In the genomic region with DNA sequence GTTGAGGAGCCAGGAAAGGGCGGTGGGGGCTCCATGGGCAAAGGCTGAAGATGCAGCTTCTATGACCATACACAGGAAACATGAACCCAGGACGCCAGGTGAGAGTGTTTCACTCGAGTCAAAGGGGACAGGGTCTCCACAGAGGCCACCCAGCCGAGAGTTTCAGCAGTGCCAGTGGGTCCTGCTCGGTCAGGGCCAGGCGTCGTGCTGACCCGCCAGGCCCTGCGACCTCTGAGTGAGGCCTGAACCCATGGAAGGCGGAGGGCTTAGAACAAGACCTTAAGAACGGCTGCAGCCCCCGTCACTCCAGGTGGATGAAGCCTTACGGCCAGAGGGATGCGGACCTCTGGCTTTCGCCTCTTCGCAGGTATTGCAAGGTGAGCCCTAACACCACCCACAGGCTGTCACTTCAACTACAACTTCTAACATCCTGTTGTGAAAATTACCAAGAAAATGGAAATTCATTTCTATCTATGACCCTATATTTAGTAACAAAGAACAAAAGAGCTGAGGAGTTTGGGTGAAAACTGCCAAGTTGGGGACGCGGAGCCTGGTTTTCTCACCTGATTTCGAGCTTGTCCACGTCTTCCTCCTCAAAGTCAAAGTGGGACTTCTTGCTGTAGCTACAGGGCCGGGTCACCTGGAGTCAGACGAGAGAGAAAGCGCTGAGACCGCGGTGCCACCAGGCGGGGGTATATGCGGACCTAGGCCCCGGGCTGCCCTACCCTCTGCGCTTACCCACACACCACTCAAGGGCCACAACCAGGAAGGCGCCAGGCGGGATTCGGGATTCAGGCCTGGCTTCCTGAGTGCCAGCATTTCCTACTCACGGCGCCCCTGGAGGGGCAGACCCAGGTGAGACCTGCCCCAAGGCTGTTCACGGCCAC, we compare ENCODE assay signal across 20 cellular contexts. TPM values are rescaled to one million over a fixed set of nuclear protein-coding genes. Genes with fewer than 3 reads are reported as not detected.
DNase-seq lines count a peak whose midpoint lies in the region; ATAC-seq, FAIRE-seq and TF ChIP-seq lines count a peak whose summit lies in the region.
"Had no signal": no experiment of that assay in that cellular context is flagged by ENCODE, and none has a peak within 500 bp of the region (broad histone marks: within the 10 kb centered on the region; RNA-seq: fewer than 3 reads in every experiment).

No MANE protein-coding gene starts in this region.

- no peak for DNase-seq in activated T-cell treated with anti-CD3 and anti-CD28 coated beads, Interleukin-2, amount 50 U/mL, for 24 hours
- DNase-seq in activated T-cell treated with anti-CD3 and anti-CD28 coated beads, Interleukin-2, amount 50 U/mL, for 4 hours, result no peak
- DNase-seq in MM.1S, result no peak
- DNase-seq in central memory CD8-positive, alpha-beta T cell (ENCODE audit: low spot score in 2 of 2), result no peak
- no peak for DNase-seq in osteocyte (ENCODE audit: extremely low spot score, unreplicated experiment)
- DNase-seq in H54 (ENCODE audit: insufficient read length, low spot score), result no peak
- no peak for DNase-seq in COLO829 (ENCODE audit: low spot score)
- DNase-seq: activated CD4-positive, alpha-beta T cell treated with anti-CD3 and anti-CD28 coated beads for 36 hours; amniotic stem cell; DND-41; HCEC 1CT; NCI-H2171 treated with DMSO at 0.1 percent for 48 hours; SHP77; stimulated activated CD4-positive, alpha-beta T cell treated with anti-CD3 and anti-CD28 coated beads, Interleukin-1b, Interleukin-23, amount 100 ng/mL, for 48 hours had no signal

- no peaks in the 10 kb centered on the region for H4K20me1 ChIP-seq in MM.1S (ENCODE audit: insufficient read depth, low read length)

- peak overlapping the region; percentile 39; the same call in 1 of the 2 replicates for H3K4me3 ChIP-seq in MM.1S (ENCODE audit: low read length)
- H3K4me3 ChIP-seq: right lobe of liver, tibial artery had no signal

- no peak for TF ChIP-seq CTCF in MM.1S (IDR thresholded peaks at IDR 0.05; ENCODE audit: low read length)
- TF ChIP-seq CTCF in osteocyte (IDR thresholded peaks at IDR 0.05), result no peak

- H3K27ac ChIP-seq in MM.1S (ENCODE audit: low read length), result peak overlapping the region; percentile 99
- H3K27ac ChIP-seq: neutrophil, right lobe of liver, tibial artery had no signal

- no peak for ATAC-seq in activated T-cell treated with anti-CD3 and anti-CD28 coated beads, Interleukin-2, amount 50 U/mL, for 4 hours
- no peak for ATAC-seq in central memory CD8-positive, alpha-beta T cell (replicated peaks; ENCODE audit: extremely low read depth, poor library complexity, severe bottlenecking)
- ATAC-seq in HG03460 (IDR thresholded peaks at IDR 0.05; ENCODE audit: unreplicated experiment), result no peak
- ATAC-seq: activated CD4-positive, alpha-beta T cell treated with anti-CD3 and anti-CD28 coated beads for 36 hours had no signal

- no peak overlapping the region for H2AFZ ChIP-seq in MM.1S (ENCODE audit: low read length)

- H3K9ac ChIP-seq in MM.1S (ENCODE audit: low read length), result peak overlapping the region; percentile 81

- peaks cover 66% of the 10 kb centered on the region for H3K36me3 Mint-ChIP-seq in activated T-cell treated with anti-CD3 and anti-CD28 coated beads, Interleukin-2, amount 50 U/mL, for 24 hours (ENCODE audit: low read depth)
- H3K36me3 Mint-ChIP-seq in activated T-cell treated with anti-CD3 and anti-CD28 coated beads, Interleukin-2, amount 50 U/mL, for 4 hours (ENCODE audit: insufficient read depth), result peaks cover 18% of the 10 kb centered on the region
- peaks cover 51% of the 10 kb centered on the region for H3K36me3 Mint-ChIP-seq in central memory CD8-positive, alpha-beta T cell (ENCODE audit: insufficient read depth)
- peaks cover 20% of the 10 kb centered on the region for H3K36me3 Mint-ChIP-seq in osteocyte (ENCODE audit: unreplicated experiment)

- H3K9me3 Mint-ChIP-seq in activated T-cell treated with anti-CD3 and anti-CD28 coated beads, Interleukin-2, amount 50 U/mL, for 24 hours, result no peaks in the 10 kb centered on the region
- no peaks in the 10 kb centered on the region for H3K9me3 Mint-ChIP-seq in activated T-cell treated with anti-CD3 and anti-CD28 coated beads, Interleukin-2, amount 50 U/mL, for 4 hours
- H3K9me3 Mint-ChIP-seq in central memory CD8-positive, alpha-beta T cell, result no peaks in the 10 kb centered on the region
- no peaks in the 10 kb centered on the region for H3K9me3 Mint-ChIP-seq in osteocyte (ENCODE audit: unreplicated experiment)

- no peaks in the 10 kb centered on the region for H3K9me2 ChIP-seq in MM.1S (replicated peaks; ENCODE audit: insufficient read depth, low read length)

- H3K4me2 ChIP-seq in MM.1S (ENCODE audit: low read depth, low read length), result peak overlapping the region; percentile 92

- peaks cover 47% of the 10 kb centered on the region for H3K4me1 ChIP-seq in MM.1S (ENCODE audit: low read length)
- H3K4me1 ChIP-seq: right lobe of liver had no signal

- H3K36me3 ChIP-seq in MM.1S (replicated peaks; ENCODE audit: insufficient read depth, low read length), result peaks cover 19% of the 10 kb centered on the region
- H3K36me3 ChIP-seq: right lobe of liver had no signal

- H3K9me3 ChIP-seq in MM.1S (replicated peaks; ENCODE audit: insufficient read depth, low read length), result no peaks in the 10 kb centered on the region
- H3K9me3 ChIP-seq: neutrophil, right lobe of liver, tibial artery had no signal

- no peak overlapping the region for H3K4me3 Mint-ChIP-seq in activated T-cell treated with anti-CD3 and anti-CD28 coated beads, Interleukin-2, amount 50 U/mL, for 24 hours
- H3K4me3 Mint-ChIP-seq in activated T-cell treated with anti-CD3 and anti-CD28 coated beads, Interleukin-2, amount 50 U/mL, for 4 hours, result no peak overlapping the region
- no peak overlapping the region for H3K4me3 Mint-ChIP-seq in central memory CD8-positive, alpha-beta T cell
- H3K4me3 Mint-ChIP-seq in osteocyte (ENCODE audit: unreplicated experiment), result no peak overlapping the region
- H3K4me3 Mint-ChIP-seq: activated CD4-positive, alpha-beta T cell treated with anti-CD3 and anti-CD28 coated beads for 36 hours had no signal

- H3F3A ChIP-seq in MM.1S (ENCODE audit: insufficient read depth, low read length), result peaks cover 45% of the 10 kb centered on the region

- no peak for TF ChIP-seq POLR2A in H54 (IDR thresholded peaks at IDR 0.05; ENCODE audit: low read depth, low read length)

- no peaks in the 10 kb centered on the region for H3K27me3 Mint-ChIP-seq in activated T-cell treated with anti-CD3 and anti-CD28 coated beads, Interleukin-2, amount 50 U/mL, for 24 hours
- H3K27me3 Mint-ChIP-seq in activated T-cell treated with anti-CD3 and anti-CD28 coated beads, Interleukin-2, amount 50 U/mL, for 4 hours (ENCODE audit: low read depth), result no peaks in the 10 kb centered on the region
- no peaks in the 10 kb centered on the region for H3K27me3 Mint-ChIP-seq in central memory CD8-positive, alpha-beta T cell
- no peaks in the 10 kb centered on the region for H3K27me3 Mint-ChIP-seq in osteocyte (ENCODE audit: unreplicated experiment)
- H3K27me3 Mint-ChIP-seq: activated CD4-positive, alpha-beta T cell treated with anti-CD3 and anti-CD28 coated beads for 36 hours had no signal

- FAIRE-seq in H54 (lab: Jason Lieb, UNC), result no peak
- FAIRE-seq: endometrium, frontal cortex had no signal

- no peaks in the 10 kb centered on the region for H3K27me3 ChIP-seq in MM.1S (replicated peaks; ENCODE audit: insufficient read depth, low read length)
- H3K27me3 ChIP-seq: neutrophil, right lobe of liver, tibial artery had no signal

- H3K79me2 ChIP-seq in MM.1S (ENCODE audit: low read length), result peaks cover 75% of the 10 kb centered on the region

- H3K27ac Mint-ChIP-seq in activated T-cell treated with anti-CD3 and anti-CD28 coated beads, Interleukin-2, amount 50 U/mL, for 24 hours, result peak overlapping the region; percentile 84
- H3K27ac Mint-ChIP-seq in central memory CD8-positive, alpha-beta T cell (ENCODE audit: low read depth), result peak overlapping the region; percentile 25
- H3K27ac Mint-ChIP-seq in osteocyte (ENCODE audit: unreplicated experiment), result peak overlapping the region; percentile 0
- H3K27ac Mint-ChIP-seq: activated CD4-positive, alpha-beta T cell treated with anti-CD3 and anti-CD28 coated beads for 36 hours had no signal

- no peaks in the 10 kb centered on the region for H3K4me1 Mint-ChIP-seq in activated T-cell treated with anti-CD3 and anti-CD28 coated beads, Interleukin-2, amount 50 U/mL, for 24 hours (ENCODE audit: low read depth)
- H3K4me1 Mint-ChIP-seq in activated T-cell treated with anti-CD3 and anti-CD28 coated beads, Interleukin-2, amount 50 U/mL, for 4 hours (ENCODE audit: low read depth), result no peaks in the 10 kb centered on the region
- no peaks in the 10 kb centered on the region for H3K4me1 Mint-ChIP-seq in central memory CD8-positive, alpha-beta T cell
- H3K4me1 Mint-ChIP-seq in osteocyte (ENCODE audit: unreplicated experiment), result peaks cover 28% of the 10 kb centered on the region
- H3K4me1 Mint-ChIP-seq: activated CD4-positive, alpha-beta T cell treated with anti-CD3 and anti-CD28 coated beads for 36 hours had no signal

RNA-seq across cellular contexts. Expression of gene C13orf46, which starts 50.1 kb away (rescaled TPM):
- 1 to 10 TPM; 1.1 to 1.5 (median 1.4) TPM for total RNA-seq in activated T-cell treated with anti-CD3 and anti-CD28 coated beads, Interleukin-2, amount 50 U/mL, for 4 hours
- 2.4 and 2.9 TPM in 2 replicates for total RNA-seq in osteocyte

Comparison
In these comparisons a context has a peak if more than half of its experiments do, and no peak if none do; other contexts are left out.
1. H3K27ac Mint-ChIP-seq: peak in every context shown above with its lines; median percentile 84 in activated T-cell treated with anti-CD3 and anti-CD28 coated beads, Interleukin-2, amount 50 U/mL, for 24 hours; 25 in central memory CD8-positive, alpha-beta T cell; 0 in osteocyte.